ENCODE assay signal across 16 cellular contexts in the genomic region with DNA sequence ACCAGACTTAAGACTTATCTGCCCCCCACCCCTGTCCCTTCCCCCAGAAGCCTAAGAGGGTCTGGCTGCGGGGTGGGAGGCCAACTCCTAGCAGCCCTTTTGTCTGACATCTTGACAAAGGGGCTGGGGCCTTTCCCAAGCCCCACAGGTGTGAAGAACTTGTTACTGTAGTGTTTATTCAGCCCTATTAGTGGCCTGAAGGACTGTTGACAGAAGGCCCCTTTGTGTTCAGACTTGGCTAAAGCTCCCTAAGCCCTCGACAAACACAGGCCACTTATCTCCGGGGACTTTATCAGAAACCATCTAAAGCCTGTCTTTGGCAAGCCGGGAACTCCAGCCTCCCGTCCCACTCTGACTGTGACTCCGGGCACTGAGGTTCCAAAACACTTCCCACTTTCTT.
DNase-seq lines count a peak whose midpoint lies in the region; FAIRE-seq lines count a peak whose summit lies in the region.
"Had no signal": no experiment of that assay in that cellular context is flagged by ENCODE, and none has a peak within 500 bp of the region (broad histone marks: within the 10 kb centered on the region; RNA-seq: fewer than 3 reads in every experiment).

No MANE protein-coding gene starts in this region.

- H3K18ac ChIP-seq in mesendoderm (ENCODE audit: low read length), result peak overlapping the region; percentile 35

- no peak overlapping the region for H2AK5ac ChIP-seq in mesendoderm (ENCODE audit: low read length)

- no peak overlapping the region for H2BK15ac ChIP-seq in mesendoderm (replicated peaks; ENCODE audit: low read depth)

- H2BK5ac ChIP-seq in mesendoderm (ENCODE audit: low read length), result no peak overlapping the region

- no peak for FAIRE-seq in GM19239 (lab: Jason Lieb, UNC)
- FAIRE-seq: frontal cortex, GM18507, islet of Langerhans had no signal

- no peaks in the 10 kb centered on the region for H3K79me2 ChIP-seq in mesendoderm (ENCODE audit: control insufficient read depth, insufficient read depth, low read length)

- H3K4me1 ChIP-seq in NT2/D1 (ENCODE audit: insufficient read depth, insufficient read length) (peaks cover 4% of the 10 kb centered on the region), mesendoderm (ENCODE audit: control insufficient read depth, low read depth, low read length) (peaks cover 2% of the 10 kb centered on the region), urinary bladder (ENCODE audit: insufficient read depth) (no peaks in the 10 kb centered on the region)

- H3K27me3 ChIP-seq in NT2/D1 (ENCODE audit: insufficient read depth, insufficient read length), result no peaks in the 10 kb centered on the region
- no peaks in the 10 kb centered on the region for H3K27me3 ChIP-seq in mesendoderm (ENCODE audit: insufficient read depth, low read length, poor library complexity)

- H4K8ac ChIP-seq in mesendoderm (ENCODE audit: low read depth, low read length), result no peak overlapping the region

- no peak overlapping the region for H3K23ac ChIP-seq in mesendoderm (ENCODE audit: low read length)

- H2BK120ac ChIP-seq in mesendoderm (ENCODE audit: low read depth, low read length), result no peak overlapping the region

- no CpG with 5 or more reads among the region's 6 CpGs for WGBS in mesendoderm (ENCODE audit: extremely low coverage, insufficient coverage, low lambda C conversion rate)
- 37% methylated on average over 6 of the region's 6 CpGs for WGBS in urinary bladder

- peak; percentile 11 for DNase-seq in DMS 273 (lab: John Stamatoyannopoulos, UW; ENCODE audit: unreplicated experiment)
- DNase-seq in DMS 273 treated with DMSO at 0.1 percent for 48 hours (lab: John Stamatoyannopoulos, UW), result no peak
- no peak for DNase-seq in NT2/D1 (ENCODE audit: low read depth, low spot score)
- DNase-seq in mesendoderm, result peak; percentile 94
- DNase-seq in GM19239 (ENCODE audit: insufficient read length, low spot score), result no peak
- DNase-seq in activated T-cell treated with anti-CD3 and anti-CD28 coated beads, Interleukin-2, amount 50 U/mL, for 48 hours, result no peak
- no peak for DNase-seq in NCI-H187 treated with DMSO at 0.1 percent for 48 hours (lab: John Stamatoyannopoulos, UW)
- DNase-seq: GF-D8; NCI-H2081 treated with DMSO at 0.1 percent for 48 hours; stimulated activated CD4-positive, alpha-beta T cell treated with anti-CD3 and anti-CD28 coated beads, Interleukin-2, amount 100 ng/mL, for 24 hours had no signal

- H3K56ac ChIP-seq in mesendoderm (ENCODE audit: low read length), result no peak overlapping the region

- H3K4me3 ChIP-seq in NT2/D1 (ENCODE audit: insufficient read length, low read depth), result no peak overlapping the region
- no peak overlapping the region for H3K4me3 ChIP-seq in mesendoderm (ENCODE audit: low read length)
- H3K4me3 ChIP-seq in urinary bladder (ENCODE audit: low read depth, low read length), result no peak overlapping the region

- no peaks in the 10 kb centered on the region for H3K36me3 ChIP-seq in NT2/D1 (ENCODE audit: insufficient read depth, insufficient read length, low read length)
- H3K36me3 ChIP-seq in mesendoderm (ENCODE audit: control insufficient read depth, insufficient read depth, low read length), result no peaks in the 10 kb centered on the region
- no peaks in the 10 kb centered on the region for H3K36me3 ChIP-seq in urinary bladder (ENCODE audit: insufficient read depth)

- peak overlapping the region; percentile 81 for H3K27ac ChIP-seq in mesendoderm (ENCODE audit: low read depth, low read length)
- peak overlapping the region; percentile 11 for H3K27ac ChIP-seq in urinary bladder (ENCODE audit: low read depth)
- H3K27ac ChIP-seq: 22Rv1, KMS-11 had no signal

- H3K9ac ChIP-seq in NT2/D1 (ENCODE audit: insufficient read length, low read depth) (peak overlapping the region; percentile 70), mesendoderm (ENCODE audit: low read length) (no peak overlapping the region)
- H3K9ac ChIP-seq: KMS-11 had no signal

- no peak overlapping the region for H4K5ac ChIP-seq in mesendoderm (ENCODE audit: low read length)

- peaks cover 5% of the 10 kb centered on the region; the same call in 1 of the 2 replicates for H3K9me3 ChIP-seq in NT2/D1 (ENCODE audit: insufficient read depth, low read length)

- no peaks in the 10 kb centered on the region for H3K79me1 ChIP-seq in mesendoderm (ENCODE audit: low read length)

- no peak overlapping the region for H3K4ac ChIP-seq in mesendoderm (ENCODE audit: low read depth, low read length)

- no peak overlapping the region for H3K4me2 ChIP-seq in mesendoderm (ENCODE audit: low read length)
- H3K4me2 ChIP-seq: KMS-11 had no signal

Comparison
In these comparisons a context has a peak if more than half of its experiments do, and no peak if none do; other contexts are left out.
1. DNase-seq: peak in DMS 273 (single experiment) and mesendoderm (single experiment); none in DMS 273 treated with DMSO at 0.1 percent for 48 hours (single experiment), NT2/D1 (single experiment), GM19239 (single experiment), activated T-cell treated with anti-CD3 and anti-CD28 coated beads, Interleukin-2, amount 50 U/mL, for 48 hours (0 of 2) and NCI-H187 treated with DMSO at 0.1 percent for 48 hours (single experiment).